In genomic region chr1:185232874-185233273, GRCh38 we compare ENCODE assay signal across 8 cellular contexts.
"Had no signal": no experiment of that assay in that cellular context is flagged by ENCODE, and none has a peak within 500 bp of the region (broad histone marks: within the 10 kb centered on the region; RNA-seq: fewer than 3 reads in every experiment).

No MANE protein-coding gene starts in this region.

- H3K9ac ChIP-seq: GM23248 had no signal

- H2AFZ ChIP-seq: GM23248 had no signal

- H3K9me3 ChIP-seq: HAP-1 had no signal

- DNase-seq: GM23248, GOT3, H7, HFFc6 had no signal

- H3K27me3 Mint-ChIP-seq: IgD-negative memory B cell had no signal

- H3K27ac ChIP-seq: GM23248 had no signal

- H3K36me3 ChIP-seq: HAP-1 had no signal

- H3K4me1 ChIP-seq: HAP-1 had no signal

- H3K4me3 Mint-ChIP-seq: HFFc6, IgD-negative memory B cell had no signal

- H3K27ac Mint-ChIP-seq: HFFc6, IgD-negative memory B cell had no signal

- H3K4me3 ChIP-seq: GM23248, HAP-1 had no signal

- H3K9me3 Mint-ChIP-seq: HFFc6 had no signal

- FAIRE-seq: HTR-8/SVneo had no signal

- ATAC-seq: HCT116 had no signal

- H3K4me1 Mint-ChIP-seq: IgD-negative memory B cell had no signal
